In the genomic region with DNA sequence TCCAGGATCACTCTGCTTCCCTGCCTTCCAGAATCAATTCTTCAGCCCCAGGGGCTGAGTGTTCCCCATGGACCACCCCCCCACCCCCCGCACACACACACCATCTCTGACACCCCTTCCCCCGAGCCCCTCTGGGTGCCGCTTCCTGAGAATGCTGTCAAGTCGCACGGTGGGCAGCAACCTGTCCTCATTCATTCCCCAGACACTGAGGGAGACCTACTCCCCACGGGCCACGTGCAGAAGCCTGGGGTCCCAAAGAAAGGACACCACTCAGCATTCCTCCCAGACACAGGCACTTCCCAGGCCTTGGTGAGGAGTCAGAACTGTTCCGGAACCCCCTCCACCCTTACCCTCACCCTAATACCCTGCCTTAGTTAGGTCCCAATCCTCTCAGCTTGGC, we compare ENCODE assay signal across 33 cellular contexts. TPM values are rescaled to one million over a fixed set of nuclear protein-coding genes. Genes with fewer than 3 reads are reported as not detected.
"Had no signal": no experiment of that assay in that cellular context is flagged by ENCODE, and none has a peak within 500 bp of the region (broad histone marks: within the 10 kb centered on the region; RNA-seq: fewer than 3 reads in every experiment).

No MANE protein-coding gene starts in this region.

- H3K4me1 ChIP-seq: psoas muscle, spleen, suprapubic skin, testis, tibial artery, transverse colon, upper lobe of right lung, uterus had no signal

- H3K27me3 Mint-ChIP-seq: stimulated activated naive CD8-positive, alpha-beta T cell treated with anti-CD3 and anti-CD28 coated beads, Interleukin-15, amount 100 ng/mL, for 72 hours had no signal

- ATAC-seq: naive thymus-derived CD8-positive, alpha-beta T cell; natural killer cell treated with Interleukin-12 subunit alpha and Interleukin-12 subunit beta and Interleukin-15 and Interleukin-18, amount 100 ng/mL, for 72 hours; psoas muscle; right cardiac atrium; sciatic nerve; stimulated activated memory B cell treated with anti-CD40 and anti-IgM and Interleukin-4, amounts not matched to agents 10 μg/mL and 1 μg/mL and 100 μg/mL, for 72 hours; stimulated activated naive CD8-positive, alpha-beta T cell treated with anti-CD3 and anti-CD28 coated beads, Interleukin-15, Interleukin-2, amounts not matched to agents 100 U/mL and 50 U/mL, for 24 hours; upper lobe of right lung had no signal

- H3K27me3 ChIP-seq: ovary, testis, upper lobe of right lung, uterus had no signal

- H3K27ac Mint-ChIP-seq: natural killer cell treated with Interleukin-12 subunit alpha and Interleukin-12 subunit beta and Interleukin-15 and Interleukin-18, amount 100 ng/mL, for 72 hours; nephron progenitor cell; progenitor cell of endocrine pancreas; stimulated activated memory B cell treated with anti-CD40 and anti-IgM and Interleukin-4, amounts not matched to agents 10 μg/mL and 1 μg/mL and 100 μg/mL, for 72 hours; type B pancreatic cell had no signal

- H3K36me3 Mint-ChIP-seq: natural killer cell treated with Interleukin-12 subunit alpha and Interleukin-12 subunit beta and Interleukin-15 and Interleukin-18, amount 100 ng/mL, for 72 hours; type B pancreatic cell had no signal

- H3K4me1 Mint-ChIP-seq: stimulated activated memory B cell treated with anti-CD40 and anti-IgM and Interleukin-4, amounts not matched to agents 10 μg/mL and 1 μg/mL and 100 μg/mL, for 72 hours had no signal

- H3K4me3 Mint-ChIP-seq: natural killer cell treated with Interleukin-12 subunit alpha and Interleukin-12 subunit beta and Interleukin-15 and Interleukin-18, amount 100 ng/mL, for 72 hours; nephron progenitor cell; neural crest cell; stimulated activated memory B cell treated with anti-CD40 and anti-IgM and Interleukin-4, amounts not matched to agents 10 μg/mL and 1 μg/mL and 100 μg/mL, for 72 hours; stimulated activated naive CD8-positive, alpha-beta T cell treated with anti-CD3 and anti-CD28 coated beads, Interleukin-15, amount 100 ng/mL, for 72 hours; type B pancreatic cell had no signal

- H3K36me3 ChIP-seq: neutrophil, ovary, spleen, suprapubic skin, tibial artery, transverse colon, upper lobe of right lung, uterus had no signal

- H3K4me2 ChIP-seq: smooth muscle cell had no signal

- H3K4me3 ChIP-seq: ovary, psoas muscle, skin epidermis, smooth muscle cell, spleen, suprapubic skin, testis, tibial artery, transverse colon, upper lobe of right lung, uterus had no signal

- H3K79me2 ChIP-seq: parathyroid adenoma had no signal

- H2AFZ ChIP-seq: parathyroid adenoma had no signal

- DNase-seq: naive thymus-derived CD8-positive, alpha-beta T cell; nephron progenitor cell; nucleus accumbens; ovary; psoas muscle; right cardiac atrium; spleen; stimulated activated CD4-positive, alpha-beta T cell treated with anti-CD3 and anti-CD28 coated beads, Interleukin-12 subunit alpha, Interleukin-12 subunit beta, amount 100 ng/mL, for 4 hours; stimulated activated CD4-positive, alpha-beta T cell treated with anti-CD3 and anti-CD28 coated beads, Interleukin-1b, Interleukin-23, amount 100 ng/mL, for 48 hours; stimulated activated CD4-positive, alpha-beta T cell treated with anti-CD3 and anti-CD28 coated beads, Interleukin-4, amount 100 ng/mL, for 1 hour; stimulated activated CD4-positive, alpha-beta T cell treated with anti-CD3 and anti-CD28 coated beads, Interleukin-4, amount 100 ng/mL, for 4 hours; stimulated activated CD8-positive, alpha-beta memory T cell treated with anti-CD3 and anti-CD28 coated beads, Interleukin-4, amount 100 ng/mL, for 48 hours; stimulated activated naive CD4-positive, alpha-beta T cell; stimulated activated naive CD8-positive, alpha-beta T cell treated with anti-CD3 and anti-CD28 coated beads, Interleukin-15, amount 100 ng/mL, for 72 hours; stimulated activated naive CD8-positive, alpha-beta T cell treated with anti-CD3 and anti-CD28 coated beads, Interleukin-15, Interleukin-2, amounts not matched to agents 100 U/mL and 50 U/mL, for 24 hours; testis; tibial artery; transverse colon; upper lobe of right lung; uterus had no signal

- H3K27ac ChIP-seq: neutrophil, ovary, parathyroid adenoma, psoas muscle, skin epidermis, spleen, suprapubic skin, testis, tibial artery, transverse colon, upper lobe of right lung, uterus had no signal

- H3K9me3 ChIP-seq: neutrophil, ovary, psoas muscle, suprapubic skin, testis, transverse colon, upper lobe of right lung, uterus had no signal

RNA-seq across cellular contexts. Expression of gene CPLX2, which starts 12.8 kb away (rescaled TPM):
- total RNA-seq: naive thymus-derived CD8-positive, alpha-beta T cell; natural killer cell treated with Interleukin-12 subunit alpha and Interleukin-12 subunit beta and Interleukin-15 and Interleukin-18, amount 100 ng/mL, for 72 hours; omental fat pad; renal cortical epithelial cell; sciatic nerve; smooth muscle cell; spleen; suprapubic skin; upper lobe of right lung had no signal
- polyA plus RNA-seq: naive thymus-derived CD8-positive, alpha-beta T cell; ovary; smooth muscle cell had no signal
